In genomic region chr19:49364083-49364687, GRCh38 we compare ENCODE assay signal across 10 cellular contexts. TPM values are rescaled to one million over a fixed set of nuclear protein-coding genes. Genes with fewer than 3 reads are reported as not detected.
A peak's percentile ranks its signal among the peaks of the same experiment; 100 is the strongest.
DNase-seq lines count a peak whose midpoint lies in the region; ATAC-seq and TF ChIP-seq lines count a peak whose summit lies in the region.
"Had no signal": no experiment of that assay in that cellular context is flagged by ENCODE, and none has a peak within 500 bp of the region (broad histone marks: within the 10 kb centered on the region; RNA-seq: fewer than 3 reads in every experiment).

No MANE protein-coding gene starts in this region.

- DNase-seq in activated naive CD4-positive, alpha-beta T cell treated with anti-CD3 and anti-CD28 coated beads, Interleukin-2, amount 10 ng/mL, durations not matched to agents 7 days and 5 days, result no peak
- DNase-seq in tibial nerve (ENCODE audit: low spot score in 2 of 2) (no peak), HPDE6-E6E7 (ENCODE audit: extremely low spot score) (no peak)
- DNase-seq in activated CD4-positive, alpha-beta T cell treated with anti-CD3 and anti-CD28 coated beads, Interleukin-2, amount 50 U/mL, for 4 hours, result no peak

- TF ChIP-seq POLR2A in tibial nerve (IDR thresholded peaks at IDR 0.05), result no peak

- peaks cover 7% of the 10 kb centered on the region for H3K4me1 Mint-ChIP-seq in activated naive CD4-positive, alpha-beta T cell treated with anti-CD3 and anti-CD28 coated beads, Interleukin-2, amount 50 U/mL, for 24 hours
- peaks cover 10% of the 10 kb centered on the region for H3K4me1 Mint-ChIP-seq in activated naive CD4-positive, alpha-beta T cell treated with anti-CD3 and anti-CD28 coated beads, Interleukin-2, amount 10 ng/mL, durations not matched to agents 7 days and 5 days

- H3K27ac Mint-ChIP-seq in activated naive CD4-positive, alpha-beta T cell treated with anti-CD3 and anti-CD28 coated beads, Interleukin-2, amount 50 U/mL, for 24 hours, result peak overlapping the region; percentile 59
- H3K27ac Mint-ChIP-seq in activated naive CD4-positive, alpha-beta T cell treated with anti-CD3 and anti-CD28 coated beads, Interleukin-2, amount 10 ng/mL, durations not matched to agents 7 days and 5 days, result no peak overlapping the region

- peaks cover 18% of the 10 kb centered on the region for H3K4me1 ChIP-seq in ectodermal cell (ENCODE audit: control insufficient read depth, insufficient read depth, low read length)
- H3K4me1 ChIP-seq in mucosa of stomach (ENCODE audit: control insufficient read depth, insufficient read depth, low read length), result peaks cover 28% of the 10 kb centered on the region
- peaks cover 0 to 34% (median 8%) of the 10 kb centered on the region in 4 donors for H3K4me1 ChIP-seq in tibial nerve

- H3K36me3 ChIP-seq in ectodermal cell (ENCODE audit: control insufficient read depth, insufficient read depth, low read length), result peaks cover 10% of the 10 kb centered on the region
- H3K36me3 ChIP-seq in mucosa of stomach (ENCODE audit: control insufficient read depth, insufficient read depth, low read length), result no peaks in the 10 kb centered on the region
- H3K36me3 ChIP-seq in tibial nerve, result peaks cover 0 to 9% (median 0%) of the 10 kb centered on the region in 3 donors

- ATAC-seq in GM18861 (IDR thresholded peaks at IDR 0.05; ENCODE audit: unreplicated experiment), result no peak

- WGBS in ectodermal cell, 2 experiments, result 85 to 89% methylated on average over 27 of the region's 27 CpGs
- WGBS in tibial nerve, 2 donors, result 72 to 74% methylated on average over 27 of the region's 27 CpGs

- no peak for TF ChIP-seq CTCF in tibial nerve (IDR thresholded peaks at IDR 0.05)

- H3K9me3 Mint-ChIP-seq in activated naive CD4-positive, alpha-beta T cell treated with anti-CD3 and anti-CD28 coated beads, Interleukin-2, amount 50 U/mL, for 24 hours, result no peaks in the 10 kb centered on the region
- peaks cover 6% of the 10 kb centered on the region for H3K9me3 Mint-ChIP-seq in activated naive CD4-positive, alpha-beta T cell treated with anti-CD3 and anti-CD28 coated beads, Interleukin-2, amount 10 ng/mL, durations not matched to agents 7 days and 5 days
- H3K9me3 Mint-ChIP-seq: natural killer cell had no signal

- no peaks in the 10 kb centered on the region for H3K36me3 Mint-ChIP-seq in activated naive CD4-positive, alpha-beta T cell treated with anti-CD3 and anti-CD28 coated beads, Interleukin-2, amount 50 U/mL, for 24 hours
- H3K36me3 Mint-ChIP-seq in activated naive CD4-positive, alpha-beta T cell treated with anti-CD3 and anti-CD28 coated beads, Interleukin-2, amount 10 ng/mL, durations not matched to agents 7 days and 5 days, result no peaks in the 10 kb centered on the region

- peaks cover 4% of the 10 kb centered on the region for H3K27me3 Mint-ChIP-seq in activated naive CD4-positive, alpha-beta T cell treated with anti-CD3 and anti-CD28 coated beads, Interleukin-2, amount 50 U/mL, for 24 hours
- H3K27me3 Mint-ChIP-seq in activated naive CD4-positive, alpha-beta T cell treated with anti-CD3 and anti-CD28 coated beads, Interleukin-2, amount 10 ng/mL, durations not matched to agents 7 days and 5 days, result peaks cover 11% of the 10 kb centered on the region

- peaks cover 2% of the 10 kb centered on the region for H3K9me3 ChIP-seq in ectodermal cell (ENCODE audit: control insufficient read depth, low read length)
- no peaks in the 10 kb centered on the region for H3K9me3 ChIP-seq in mucosa of stomach (ENCODE audit: control insufficient read depth, low read length)
- H3K9me3 ChIP-seq in tibial nerve, result peaks cover 0 to 5% (median 1%) of the 10 kb centered on the region in 4 donors

- H3K4me3 Mint-ChIP-seq in activated naive CD4-positive, alpha-beta T cell treated with anti-CD3 and anti-CD28 coated beads, Interleukin-2, amount 50 U/mL, for 24 hours, result no peak overlapping the region
- no peak overlapping the region for H3K4me3 Mint-ChIP-seq in activated naive CD4-positive, alpha-beta T cell treated with anti-CD3 and anti-CD28 coated beads, Interleukin-2, amount 10 ng/mL, durations not matched to agents 7 days and 5 days

- peak overlapping the region; percentile 36 for H3K27ac ChIP-seq in ectodermal cell (ENCODE audit: insufficient read depth, low read depth, low read length, poor library complexity, severe bottlenecking)
- peak overlapping the region in 3 of 4 donors; percentile 9 to 97 (median 59) for H3K27ac ChIP-seq in tibial nerve
- H3K27ac ChIP-seq: epithelial cell of prostate had no signal

- H3K4me3 ChIP-seq in ectodermal cell (ENCODE audit: insufficient read depth, low read depth, low read length) (peak overlapping the region; percentile 18), mucosa of stomach (ENCODE audit: low read length) (no peak overlapping the region), tibial nerve (peak overlapping the region in 3 of 4 donors; percentile 15 to 85 (median 53))

- CTCF ChIA-PET in activated naive CD4-positive, alpha-beta T cell treated with anti-CD3 and anti-CD28 coated beads, Interleukin-2, amount 10 ng/mL, durations not matched to agents 7 days and 5 days (lab: Charles Lee), result no interaction called here

- peak overlapping the region; percentile 53 for H3K9ac ChIP-seq in mucosa of stomach (ENCODE audit: low read length)

- no peak for TF ChIP-seq EP300 in tibial nerve (IDR thresholded peaks at IDR 0.05)

- no peaks in the 10 kb centered on the region for H3K27me3 ChIP-seq in ectodermal cell (ENCODE audit: control insufficient read depth, insufficient read depth, low read length, poor library complexity, severe bottlenecking)
- peaks cover 16% of the 10 kb centered on the region for H3K27me3 ChIP-seq in mucosa of stomach (ENCODE audit: control insufficient read depth, insufficient read depth, low read length)
- peaks cover 0 to 4% of the 10 kb centered on the region in 2 donors for H3K27me3 ChIP-seq in tibial nerve

RNA-seq across cellular contexts. Expression of gene DKKL1, which starts 0.5 kb away (rescaled TPM):
- 5.4 TPM for polyA plus RNA-seq in ectodermal cell (2013, experiment 1 of 4)
- polyA plus RNA-seq in ectodermal cell (2013, experiment 2 of 4), result 4.3 TPM
- 8.6 TPM for polyA plus RNA-seq in ectodermal cell (2013, experiment 3 of 4)
- polyA plus RNA-seq in ectodermal cell (2013, experiment 4 of 4), result 7.2 TPM
- total RNA-seq in tibial nerve, result not detected
- total RNA-seq: natural killer cell had no signal

RNA-seq across cellular contexts. Expression of gene TEAD2, which starts 2.0 kb away (rescaled TPM):
- 256 TPM for polyA plus RNA-seq in ectodermal cell (2013, experiment 1 of 4)
- polyA plus RNA-seq in ectodermal cell (2013, experiment 2 of 4), result 264 TPM
- polyA plus RNA-seq in ectodermal cell (2013, experiment 3 of 4), result 213 TPM
- 230 TPM for polyA plus RNA-seq in ectodermal cell (2013, experiment 4 of 4)
- 10 to 100 TPM; 17.8 to 39.0 (median 21.4) TPM for total RNA-seq in tibial nerve
- total RNA-seq: natural killer cell had no signal

RNA-seq across cellular contexts. Expression of gene KASH5, which starts 23.9 kb away (rescaled TPM):
- 0.31 TPM for polyA plus RNA-seq in ectodermal cell (2013, experiment 1 of 4)
- polyA plus RNA-seq in ectodermal cell (2013, experiment 2 of 4), result not detected
- polyA plus RNA-seq in ectodermal cell (2013, experiment 3 of 4), result 0.11 TPM
- polyA plus RNA-seq in ectodermal cell (2013, experiment 4 of 4), result 0.32 TPM
- total RNA-seq in tibial nerve, result not detected

RNA-seq across cellular contexts. Expression of gene CD37, which starts 29.0 kb away (rescaled TPM):
- not detected for polyA plus RNA-seq in ectodermal cell (2013, experiment 1 of 4)
- not detected for polyA plus RNA-seq in ectodermal cell (2013, experiment 2 of 4)
- polyA plus RNA-seq in ectodermal cell (2013, experiment 3 of 4), result not detected
- not detected for polyA plus RNA-seq in ectodermal cell (2013, experiment 4 of 4)
- 10 to 100 TPM in 3 of 4 donors, 1 to 10 TPM in 1; 9.8 to 18.6 (median 15.8) TPM for total RNA-seq in tibial nerve

RNA-seq across cellular contexts. Expression of gene SLC6A16, which starts 39.2 kb away (rescaled TPM):
- polyA plus RNA-seq in ectodermal cell (2013, experiment 1 of 4), result 9.2 TPM
- polyA plus RNA-seq in ectodermal cell (2013, experiment 2 of 4), result 8.2 TPM
- 4.1 TPM for polyA plus RNA-seq in ectodermal cell (2013, experiment 3 of 4)
- polyA plus RNA-seq in ectodermal cell (2013, experiment 4 of 4), result 5.0 TPM
- 1 to 10 TPM; 2.6 to 4.6 (median 3.4) TPM for total RNA-seq in tibial nerve
